ENCODE assay signal across 8 cellular contexts in genomic region chr13:33284916-33285315, GRCh38. TPM values are rescaled to one million over a fixed set of nuclear protein-coding genes. Genes with fewer than 3 reads are reported as not detected.
DNase-seq lines count a peak whose midpoint lies in the region; ATAC-seq and TF ChIP-seq lines count a peak whose summit lies in the region.

No MANE protein-coding gene starts in this region.

- intact Hi-C loops in A673 (cut with micrococcal nuclease; ENCODE audit: unreplicated experiment) (loop anchor here (2.0 to 5.0 kb wide), 2 partner anchors 34 to 257 kb away; no protein-coding TSS in a partner anchor), ovary (cut with DNase I) (loop anchor here in 2 of 4 donors (10.0 kb wide), 1 partner anchor 250 kb away; no protein-coding TSS in a partner anchor), posterior cingulate gyrus (cut with DNase I) (loop anchor here (2.0 to 10.0 kb wide), 2 partner anchors 56 to 70 kb away; no protein-coding TSS in a partner anchor)

- H3K9me3 ChIP-seq in A673 (ENCODE audit: low read depth, low read length, poor library complexity, severe bottlenecking) (no peaks in the 10 kb centered on the region), SJSA1 (replicated peaks) (no peaks in the 10 kb centered on the region), ovary (no peaks in the 10 kb centered on the region)

- DNase-seq in A673 (ENCODE audit: low spot score), result no peak
- no peak for DNase-seq in SJSA1 (ENCODE audit: low read depth in 1 of 2, low spot score in 2 of 2)
- DNase-seq in fibroblast of the aortic adventitia (ENCODE audit: low read depth), result peak; percentile 40
- DNase-seq in ovary, result no peak
- DNase-seq in posterior cingulate gyrus, result no peak
- DNase-seq in ureter (ENCODE audit: low spot score), result no peak

- CTCF ChIA-PET in A673 (lab: Charles Lee), result no interaction called here

- H3K4me1 ChIP-seq in A673 (ENCODE audit: insufficient read depth, low read length, poor library complexity, severe bottlenecking) (peaks cover 30% of the 10 kb centered on the region), SJSA1 (replicated peaks) (peaks cover 42% of the 10 kb centered on the region), ovary (ENCODE audit: insufficient read depth) (no peaks in the 10 kb centered on the region)

- ATAC-seq in GM21390 (IDR thresholded peaks at IDR 0.05; ENCODE audit: unreplicated experiment), result peak; percentile 27
- ATAC-seq in HG03108 (IDR thresholded peaks at IDR 0.05; ENCODE audit: unreplicated experiment), result no peak

- no TSS peak for BruUV-seq in A673 (replicated peaks; lab: Mats Ljungman, UMichigan)

- H3K36me3 ChIP-seq in A673 (ENCODE audit: insufficient read depth, low read length, poor library complexity, severe bottlenecking), result no peaks in the 10 kb centered on the region
- peaks cover 16% of the 10 kb centered on the region for H3K36me3 ChIP-seq in SJSA1
- no peaks in the 10 kb centered on the region for H3K36me3 ChIP-seq in ovary

- no peak for TF ChIP-seq POLR2A in ovary (IDR thresholded peaks at IDR 0.05)

- H3K27ac ChIP-seq in A673 (ENCODE audit: low read depth, low read length, poor library complexity, severe bottlenecking) (peak overlapping the region; percentile 72), SJSA1 (peak overlapping the region; percentile 96), ovary (peak overlapping the region in 1 of 2 donors; percentile 89)

- H3K4me3 ChIP-seq in A673 (ENCODE audit: low read depth, low read length, poor library complexity, severe bottlenecking), result peak overlapping the region; percentile 58
- H3K4me3 ChIP-seq in SJSA1, result peak overlapping the region; percentile 52
- H3K4me3 ChIP-seq in fibroblast of the aortic adventitia (ENCODE audit: low read depth, low read length), result peak overlapping the region; percentile 93
- H3K4me3 ChIP-seq in ovary, result peak overlapping the region; percentile 64

- H3K27me3 ChIP-seq in A673 (replicated peaks; ENCODE audit: insufficient read depth, low read depth, low read length, poor library complexity), result no peaks in the 10 kb centered on the region
- no peaks in the 10 kb centered on the region for H3K27me3 ChIP-seq in SJSA1 (replicated peaks)
- H3K27me3 ChIP-seq in ovary, result no peaks in the 10 kb centered on the region

- no peak for TF ChIP-seq EP300 in ovary (IDR thresholded peaks at IDR 0.05)

- no peak for TF ChIP-seq CTCF in A673 (conservative IDR thresholded peaks at IDR 0.05; ENCODE audit: low read depth, low read length)
- no peak for TF ChIP-seq CTCF in fibroblast of the aortic adventitia (IDR thresholded peaks at IDR 0.05; ENCODE audit: insufficient read depth, low read length)
- TF ChIP-seq CTCF in ovary (IDR thresholded peaks at IDR 0.05), result no peak

- POLR2A ChIA-PET in A673 (lab: Charles Lee; ENCODE audit: low non-redundant PET), result interaction anchor here (0.6 to 0.7 kb wide), 3 partner anchors 25 to 151 kb away, joined by 3 to 7 read pairs (median 3); no protein-coding TSS in a partner anchor

- WGBS in ovary, 3 donors, result 0 to 1% (median 1%) methylated on average over 6 of the region's 6 CpGs

RNA-seq across cellular contexts. Expression of gene STARD13, which starts 0.6 kb away (rescaled TPM):
- total RNA-seq in A673 (2021) (45.7 and 48.7 TPM in 2 replicates), fibroblast of the aortic adventitia (ENCODE audit: low replicate concordance) (7.8 and 11.0 TPM in 2 replicates), ovary (10 to 100 TPM in 6 of 7 donors, 1 to 10 TPM in 1; 8.1 to 31.5 (median 14.0) TPM), ureter (50.1 TPM)
- total RNA-seq in SJSA1 (2014; rRNA removed; shearing (Covaris generic)), result 4.9 and 7.8 TPM in 2 replicates
- polyA plus RNA-seq in ovary, result 10 to 100 TPM in 1 of 2 donors, 1 to 10 TPM in 1; 7.2 to 17.1 TPM
